Comparison of ENCODE assay signal across 1 cellular context in the genomic region with DNA sequence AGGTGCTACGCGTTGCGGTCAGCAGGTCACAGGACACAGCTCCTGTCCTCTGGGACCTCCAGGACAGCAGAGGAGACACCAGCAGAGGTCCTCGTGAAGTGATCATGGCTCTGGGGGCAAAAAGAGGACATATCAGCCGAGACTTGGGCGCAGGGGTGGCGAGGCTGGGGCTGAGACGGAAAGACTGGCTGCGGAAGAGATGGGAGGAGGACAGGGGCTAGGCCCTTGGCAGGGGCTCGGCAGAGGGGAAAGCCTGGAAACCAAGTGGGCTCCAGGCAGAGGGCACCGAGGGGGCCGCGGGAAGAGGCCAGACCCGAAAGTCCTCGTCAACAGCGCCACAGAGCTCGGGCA.
TF ChIP-seq lines count a peak whose summit lies in the region.

No MANE protein-coding gene starts in this region.

TF ChIP-seq in IMR-90, 13 proteins besides CTCF, POLR2A, EP300 and RAD21:
- TF ChIP-seq CEBPB (IDR thresholded peaks at IDR 0.05; ENCODE audit: low read depth, low read length), result no peak
- TF ChIP-seq BHLHE40 (IDR thresholded peaks at IDR 0.05; ENCODE audit: low read depth, low read length), result no peak
- no peak for TF ChIP-seq NFE2L2 (IDR thresholded peaks at IDR 0.05; ENCODE audit: low read depth, low read length)
- no peak for TF ChIP-seq MAZ (IDR thresholded peaks at IDR 0.05; ENCODE audit: borderline replicate concordance, low read depth, low read length)
- TF ChIP-seq, protein P1, sequence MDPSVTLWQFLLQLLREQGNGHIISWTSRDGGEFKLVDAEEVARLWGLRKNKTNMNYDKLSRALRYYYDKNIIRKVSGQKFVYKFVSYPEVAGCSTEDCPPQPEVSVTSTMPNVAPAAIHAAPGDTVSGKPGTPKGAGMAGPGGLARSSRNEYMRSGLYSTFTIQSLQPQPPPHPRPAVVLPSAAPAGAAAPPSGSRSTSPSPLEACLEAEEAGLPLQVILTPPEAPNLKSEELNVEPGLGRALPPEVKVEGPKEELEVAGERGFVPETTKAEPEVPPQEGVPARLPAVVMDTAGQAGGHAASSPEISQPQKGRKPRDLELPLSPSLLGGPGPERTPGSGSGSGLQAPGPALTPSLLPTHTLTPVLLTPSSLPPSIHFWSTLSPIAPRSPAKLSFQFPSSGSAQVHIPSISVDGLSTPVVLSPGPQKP (IDR thresholded peaks at IDR 0.05; ENCODE audit: borderline replicate concordance, low read depth, low read length), result no peak
- no peak for TF ChIP-seq MXI1 (IDR thresholded peaks at IDR 0.05; ENCODE audit: borderline replicate concordance, low read depth, low read length)
- TF ChIP-seq SMC3 (IDR thresholded peaks at IDR 0.05; ENCODE audit: low read depth, low read length), result no peak
- TF ChIP-seq FOS (IDR thresholded peaks at IDR 0.05; ENCODE audit: low read depth, low read length), result no peak
- no peak for TF ChIP-seq RFX5 (IDR thresholded peaks at IDR 0.05; ENCODE audit: low read depth, low read length)
- TF ChIP-seq, protein P2, sequence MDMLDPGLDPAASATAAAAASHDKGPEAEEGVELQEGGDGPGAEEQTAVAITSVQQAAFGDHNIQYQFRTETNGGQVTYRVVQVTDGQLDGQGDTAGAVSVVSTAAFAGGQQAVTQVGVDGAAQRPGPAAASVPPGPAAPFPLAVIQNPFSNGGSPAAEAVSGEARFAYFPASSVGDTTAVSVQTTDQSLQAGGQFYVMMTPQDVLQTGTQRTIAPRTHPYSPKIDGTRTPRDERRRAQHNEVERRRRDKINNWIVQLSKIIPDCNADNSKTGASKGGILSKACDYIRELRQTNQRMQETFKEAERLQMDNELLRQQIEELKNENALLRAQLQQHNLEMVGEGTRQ (IDR thresholded peaks at IDR 0.05; ENCODE audit: low read depth, low read length), result no peak
- TF ChIP-seq CHD1 (IDR thresholded peaks at IDR 0.05; ENCODE audit: low read depth, low read length), result no peak
- no peak for TF ChIP-seq MAFK (IDR thresholded peaks at IDR 0.05; ENCODE audit: low read depth, low read length)
- TF ChIP-seq RCOR1 (IDR thresholded peaks at IDR 0.05; ENCODE audit: insufficient replicate concordance, low read length), result no peak
TF ChIP-seq in IMR-90: peak in this region for 0.
